In the genomic region with DNA sequence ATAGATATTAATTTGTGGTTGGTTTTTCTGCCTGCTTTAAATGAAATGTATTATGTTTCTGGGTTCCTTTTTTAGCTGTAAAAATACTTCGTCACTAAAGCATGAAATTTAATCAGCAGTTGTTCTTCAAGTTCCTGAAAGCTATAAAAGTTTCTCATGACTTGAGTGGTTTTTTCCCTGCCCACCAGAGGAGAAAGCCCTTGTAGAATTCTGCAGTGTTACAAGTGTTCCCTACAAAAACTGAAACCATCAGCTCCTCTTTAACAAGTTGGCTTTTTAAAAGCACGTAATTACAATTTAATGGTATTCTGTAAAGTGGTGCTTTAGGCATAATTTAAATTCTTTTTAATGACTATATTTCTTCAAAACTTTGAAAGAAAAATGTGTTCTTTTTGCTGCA, we compare ENCODE assay signal across 1 cellular context.
TF ChIP-seq lines count a peak whose summit lies in the region.

No MANE protein-coding gene starts in this region.

TF ChIP-seq in IMR-90, 13 proteins besides CTCF, POLR2A, EP300 and RAD21:
- no peak for TF ChIP-seq MXI1 (IDR thresholded peaks at IDR 0.05; ENCODE audit: borderline replicate concordance, low read depth, low read length)
- TF ChIP-seq MAFK (IDR thresholded peaks at IDR 0.05; ENCODE audit: low read depth, low read length) = no peak
- TF ChIP-seq FOS (IDR thresholded peaks at IDR 0.05; ENCODE audit: low read depth, low read length) = no peak
- no peak for TF ChIP-seq CHD1 (IDR thresholded peaks at IDR 0.05; ENCODE audit: low read depth, low read length)
- TF ChIP-seq, protein P1, sequence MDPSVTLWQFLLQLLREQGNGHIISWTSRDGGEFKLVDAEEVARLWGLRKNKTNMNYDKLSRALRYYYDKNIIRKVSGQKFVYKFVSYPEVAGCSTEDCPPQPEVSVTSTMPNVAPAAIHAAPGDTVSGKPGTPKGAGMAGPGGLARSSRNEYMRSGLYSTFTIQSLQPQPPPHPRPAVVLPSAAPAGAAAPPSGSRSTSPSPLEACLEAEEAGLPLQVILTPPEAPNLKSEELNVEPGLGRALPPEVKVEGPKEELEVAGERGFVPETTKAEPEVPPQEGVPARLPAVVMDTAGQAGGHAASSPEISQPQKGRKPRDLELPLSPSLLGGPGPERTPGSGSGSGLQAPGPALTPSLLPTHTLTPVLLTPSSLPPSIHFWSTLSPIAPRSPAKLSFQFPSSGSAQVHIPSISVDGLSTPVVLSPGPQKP (IDR thresholded peaks at IDR 0.05; ENCODE audit: borderline replicate concordance, low read depth, low read length) = no peak
- TF ChIP-seq SMC3 (IDR thresholded peaks at IDR 0.05; ENCODE audit: low read depth, low read length) = no peak
- TF ChIP-seq, protein P2, sequence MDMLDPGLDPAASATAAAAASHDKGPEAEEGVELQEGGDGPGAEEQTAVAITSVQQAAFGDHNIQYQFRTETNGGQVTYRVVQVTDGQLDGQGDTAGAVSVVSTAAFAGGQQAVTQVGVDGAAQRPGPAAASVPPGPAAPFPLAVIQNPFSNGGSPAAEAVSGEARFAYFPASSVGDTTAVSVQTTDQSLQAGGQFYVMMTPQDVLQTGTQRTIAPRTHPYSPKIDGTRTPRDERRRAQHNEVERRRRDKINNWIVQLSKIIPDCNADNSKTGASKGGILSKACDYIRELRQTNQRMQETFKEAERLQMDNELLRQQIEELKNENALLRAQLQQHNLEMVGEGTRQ (IDR thresholded peaks at IDR 0.05; ENCODE audit: low read depth, low read length) = no peak
- TF ChIP-seq NFE2L2 (IDR thresholded peaks at IDR 0.05; ENCODE audit: low read depth, low read length) = no peak
- TF ChIP-seq CEBPB (IDR thresholded peaks at IDR 0.05; ENCODE audit: low read depth, low read length) = no peak
- TF ChIP-seq RFX5 (IDR thresholded peaks at IDR 0.05; ENCODE audit: low read depth, low read length) = no peak
- TF ChIP-seq BHLHE40 (IDR thresholded peaks at IDR 0.05; ENCODE audit: low read depth, low read length) = no peak
